8 cellular contexts compared by ENCODE assay signal in the genomic region with DNA sequence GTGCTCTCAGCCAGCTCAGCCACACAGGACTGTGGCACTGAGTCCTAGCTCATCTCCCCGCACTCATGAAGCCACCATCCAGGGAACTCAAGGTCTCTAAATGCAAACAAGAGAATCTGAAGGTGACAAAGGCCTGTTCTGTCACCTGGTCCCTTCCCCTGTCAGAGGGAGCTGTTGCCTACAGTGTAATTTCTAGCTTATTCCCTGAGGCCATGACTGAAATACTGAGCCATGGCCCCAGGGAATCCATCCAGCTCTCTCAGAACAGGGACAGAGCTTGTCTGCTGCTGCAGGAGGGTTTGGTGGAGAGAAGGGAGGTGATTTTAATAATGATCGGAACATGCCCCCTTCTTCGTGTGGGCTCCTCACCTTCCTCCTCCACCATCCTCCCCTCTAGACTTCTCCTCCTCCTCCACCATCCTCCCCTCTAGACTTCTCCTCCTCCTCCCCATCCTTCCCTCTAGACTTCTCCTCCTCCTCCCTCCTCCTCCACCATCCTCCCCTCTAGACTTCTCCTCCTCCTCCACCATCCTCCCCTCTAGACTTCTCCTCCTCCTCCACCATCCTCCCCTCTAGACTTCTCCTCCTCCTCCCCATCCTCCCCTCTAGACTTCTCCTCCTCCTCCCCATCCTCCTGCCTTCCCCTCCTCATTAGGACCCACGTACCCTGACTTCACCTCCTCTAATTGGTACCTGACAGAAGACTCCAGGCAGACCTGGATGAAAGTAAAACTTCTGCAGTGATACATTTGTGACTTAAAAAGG.
DNase-seq lines count a peak whose midpoint lies in the region; ATAC-seq, FAIRE-seq and TF ChIP-seq lines count a peak whose summit lies in the region.

No MANE protein-coding gene starts in this region.

- H3K4me1 Mint-ChIP-seq in CD8-positive, alpha-beta memory T cell = no peaks in the 10 kb centered on the region

- no peak overlapping the region for H3K9ac ChIP-seq in mesenchymal stem cell (ENCODE audit: low read length)

- H3K14ac ChIP-seq in mesenchymal stem cell (ENCODE audit: low read length in 2 of 2) = no peak overlapping the region

- no peak overlapping the region for H2BK15ac ChIP-seq in mesenchymal stem cell (ENCODE audit: low read depth, poor library complexity, severe bottlenecking)

- no TSS peak for BruUV-seq in PC-9 (replicated peaks; lab: Mats Ljungman, UMichigan)

- H3K79me2 ChIP-seq in PC-9 (ENCODE audit: low read depth) = no peaks in the 10 kb centered on the region

- no peak overlapping the region for H2AFZ ChIP-seq in mesenchymal stem cell (ENCODE audit: low read depth, low read length)
- H2AFZ ChIP-seq in PC-9 = no peak overlapping the region

- H3K4ac ChIP-seq in mesenchymal stem cell (ENCODE audit: low read depth in 1 of 2, low read length in 2 of 2) = no peak overlapping the region

- H3K18ac ChIP-seq in mesenchymal stem cell (ENCODE audit: low read depth in 1 of 2, low read length in 2 of 2) = no peak overlapping the region

- no peak overlapping the region for H3K23ac ChIP-seq in mesenchymal stem cell (ENCODE audit: low read length in 2 of 2)

- H3K36me3 Mint-ChIP-seq in CD8-positive, alpha-beta memory T cell = no peaks in the 10 kb centered on the region

- H3K9me3 Mint-ChIP-seq in CD8-positive, alpha-beta memory T cell = peaks cover 0 to 11% (median 7%) of the 10 kb centered on the region in 5 donors

- no peak overlapping the region for H2BK120ac ChIP-seq in mesenchymal stem cell (ENCODE audit: low read depth, low read length)

- WGBS in mesenchymal stem cell = 81% methylated on average over 2 of the region's 4 CpGs

- H4K8ac ChIP-seq in mesenchymal stem cell (ENCODE audit: low read length) = no peak overlapping the region

- H3K27ac ChIP-seq in CD8-positive, alpha-beta memory T cell (ENCODE audit: low read depth, low read length) = no peak overlapping the region
- H3K27ac ChIP-seq in mesenchymal stem cell (ENCODE audit: low read length, poor library complexity, severe bottlenecking) (no peak overlapping the region), PC-9 (no peak overlapping the region)

- no peaks in the 10 kb centered on the region for H3K36me3 ChIP-seq in CD8-positive, alpha-beta memory T cell (ENCODE audit: insufficient read depth, low read length)
- H3K36me3 ChIP-seq in bronchial epithelial cell (ENCODE audit: control insufficient read depth, insufficient read depth, low read length) = no peaks in the 10 kb centered on the region
- no peaks in the 10 kb centered on the region for H3K36me3 ChIP-seq in mesenchymal stem cell (ENCODE audit: control insufficient read depth in 1 of 2, insufficient read depth in 2 of 2, low read depth in 1 of 2, low read length in 2 of 2)
- no peaks in the 10 kb centered on the region for H3K36me3 ChIP-seq in PC-9 (ENCODE audit: low read depth)

- H3F3A ChIP-seq in PC-9 (ENCODE audit: insufficient read depth, low read depth) = no peaks in the 10 kb centered on the region

- H3K4me1 ChIP-seq in CD8-positive, alpha-beta memory T cell (ENCODE audit: insufficient read depth, low read length) = no peaks in the 10 kb centered on the region
- no peaks in the 10 kb centered on the region for H3K4me1 ChIP-seq in mesenchymal stem cell (ENCODE audit: control insufficient read depth, insufficient read depth, low read depth, low read length)
- no peaks in the 10 kb centered on the region for H3K4me1 ChIP-seq in PC-9 (replicated peaks; ENCODE audit: insufficient read depth)

- CTCF ChIA-PET in CD8-positive, alpha-beta memory T cell (lab: Charles Lee) = interaction anchor here (1.3 kb wide), 1 partner anchor 11 kb away, joined by 3 read pairs; no protein-coding TSS in a partner anchor
- CTCF ChIA-PET in PC-9 (lab: Charles Lee) = no interaction called here

- H3K27me3 Mint-ChIP-seq in CD8-positive, alpha-beta memory T cell = peaks cover 0 to 4% of the 10 kb centered on the region in 2 donors

- POLR2A ChIA-PET in CD8-positive, alpha-beta memory T cell (lab: Charles Lee) = no interaction called here
- POLR2A ChIA-PET in PC-9 (lab: Charles Lee; ENCODE audit: unreplicated experiment) = no interaction called here

- no peaks in the 10 kb centered on the region for H3K9me3 ChIP-seq in CD8-positive, alpha-beta memory T cell (ENCODE audit: low read length)
- no peaks in the 10 kb centered on the region for H3K9me3 ChIP-seq in mesenchymal stem cell (ENCODE audit: control insufficient read depth, low read length)
- H3K9me3 ChIP-seq in PC-9 (ENCODE audit: insufficient read depth, low read depth) = no peaks in the 10 kb centered on the region

- no peak for TF ChIP-seq CTCF in bronchial epithelial cell (IDR thresholded peaks at IDR 0.05; ENCODE audit: insufficient read depth, low read length, severe bottlenecking)
- no peak for TF ChIP-seq CTCF in PC-9 (conservative IDR thresholded peaks at IDR 0.05)

- H2BK5ac ChIP-seq in mesenchymal stem cell (ENCODE audit: low read depth, low read length, poor library complexity, severe bottlenecking) = no peak overlapping the region

- FAIRE-seq in bronchial epithelial cell (lab: Jason Lieb, UNC) = peak; percentile 100

- no peak overlapping the region for H3K27ac Mint-ChIP-seq in CD8-positive, alpha-beta memory T cell

- DNase-seq in CD8-positive, alpha-beta memory T cell = peak in 4 of 5 donors; percentile 3 to 57 (median 14)
- peak; percentile 52 for DNase-seq in Jurkat, Clone E6-1 (ENCODE audit: low read depth, low spot score)
- peak; percentile 1 for DNase-seq in bronchial epithelial cell (ENCODE audit: low read depth)
- peak; percentile 24 for DNase-seq in mesenchymal stem cell
- no peak for DNase-seq in NCI-H1048 (lab: John Stamatoyannopoulos, UW)
- no peak for DNase-seq in PC-9

- no peaks in the 10 kb centered on the region for H3K79me1 ChIP-seq in mesenchymal stem cell (replicated peaks; ENCODE audit: low read length, poor library complexity, severe bottlenecking)

- ATAC-seq in HG02610 (IDR thresholded peaks at IDR 0.05; ENCODE audit: unreplicated experiment) (no peak), HG03460 (IDR thresholded peaks at IDR 0.05; ENCODE audit: unreplicated experiment) (no peak)

- H3K4me3 ChIP-seq in CD8-positive, alpha-beta memory T cell (ENCODE audit: low read length) = no peak overlapping the region
- no peak overlapping the region for H3K4me3 ChIP-seq in Jurkat, Clone E6-1 (ENCODE audit: low read length)
- H3K4me3 ChIP-seq in bronchial epithelial cell (ENCODE audit: low read depth, low read length) (no peak overlapping the region), mesenchymal stem cell (ENCODE audit: insufficient read depth in 1 of 2, low read depth in 1 of 2, low read length in 2 of 2) (no peak overlapping the region), PC-9 (no peak overlapping the region)

- H3K4me2 ChIP-seq in mesenchymal stem cell (ENCODE audit: low read length, poor library complexity, severe bottlenecking) = no peak overlapping the region
- H3K4me2 ChIP-seq in PC-9 = no peak overlapping the region

- no peaks in the 10 kb centered on the region for H3K9me2 ChIP-seq in PC-9 (ENCODE audit: insufficient read depth)

- no peak overlapping the region for H4K91ac ChIP-seq in mesenchymal stem cell (ENCODE audit: low read length)

- no peak overlapping the region for H3K4me3 Mint-ChIP-seq in CD8-positive, alpha-beta memory T cell

- no peak overlapping the region for H2AK5ac ChIP-seq in mesenchymal stem cell (ENCODE audit: low read length, severe bottlenecking)

- H2BK12ac ChIP-seq in mesenchymal stem cell (ENCODE audit: low read length in 2 of 2) = no peak overlapping the region

- no peaks in the 10 kb centered on the region for H3K27me3 ChIP-seq in CD8-positive, alpha-beta memory T cell (ENCODE audit: insufficient read depth, low read length, poor library complexity, severe bottlenecking)
- H3K27me3 ChIP-seq in bronchial epithelial cell (ENCODE audit: control insufficient read depth, insufficient read depth, low read length) (no peaks in the 10 kb centered on the region), mesenchymal stem cell (ENCODE audit: control insufficient read depth in 1 of 2, insufficient read depth in 1 of 2, low read length in 2 of 2) (no peaks in the 10 kb centered on the region), PC-9 (ENCODE audit: insufficient read depth, low read depth) (peaks cover 32% of the 10 kb centered on the region)

- H4K20me1 ChIP-seq in PC-9 (ENCODE audit: insufficient read depth) = no peaks in the 10 kb centered on the region

- intact Hi-C loops in PC-9 (cut with micrococcal nuclease; ENCODE audit: unreplicated experiment) = no loop called here

Comparison
In these comparisons a context has a peak if more than half of its experiments do, and no peak if none do; other contexts are left out.
1. DNase-seq: peak in CD8-positive, alpha-beta memory T cell (4 of 5), Jurkat, Clone E6-1 (single experiment), bronchial epithelial cell (single experiment) and mesenchymal stem cell (single experiment); none in NCI-H1048 (single experiment) and PC-9 (0 of 2).